In genomic region chr14:80942158-80942738, GRCh38 we compare ENCODE assay signal across 8 cellular contexts. TPM values are rescaled to one million over a fixed set of nuclear protein-coding genes. Genes with fewer than 3 reads are reported as not detected.
DNase-seq lines count a peak whose midpoint lies in the region; ATAC-seq, FAIRE-seq and TF ChIP-seq lines count a peak whose summit lies in the region.

No MANE protein-coding gene starts in this region.

- H3K36me3 ChIP-seq in keratinocyte (ENCODE audit: control insufficient read depth in 2 of 2, extremely low read depth in 1 of 2, insufficient read depth in 2 of 2, low read length in 2 of 2) (no peaks in the 10 kb centered on the region), upper lobe of left lung (no peaks in the 10 kb centered on the region)

- peak overlapping the region; percentile 80 for H3K9ac ChIP-seq in keratinocyte (ENCODE audit: control insufficient read depth, extremely low read depth, insufficient read depth, low read length)

- peak; percentile 11 for ATAC-seq in GM18909 (IDR thresholded peaks at IDR 0.05; ENCODE audit: poor library complexity, unreplicated experiment)
- peak; percentile 18 for ATAC-seq in HG03460 (IDR thresholded peaks at IDR 0.05; ENCODE audit: unreplicated experiment)
- no peak for ATAC-seq in upper lobe of left lung (ENCODE audit: low FRiP score in 2 of 2)

- H3K4me3 ChIP-seq in AG04450 (ENCODE audit: low read depth, low read length), result peak overlapping the region; percentile 51
- H3K4me3 ChIP-seq in keratinocyte (ENCODE audit: control insufficient read depth in 2 of 3, extremely low read depth in 1 of 3, insufficient read depth in 2 of 3, low read depth in 1 of 3, low read length in 3 of 3), result peak overlapping the region; percentile 33 to 90 (median 74)
- H3K4me3 ChIP-seq in upper lobe of left lung, result peak overlapping the region in 3 of 4 donors; percentile 70 to 77 (median 73)

- no peaks in the 10 kb centered on the region for H4K20me1 ChIP-seq in keratinocyte (ENCODE audit: control insufficient read depth, extremely low read depth, insufficient read depth, low read length)

- CTCF ChIA-PET in AG04450 (lab: Charles Lee), result interaction anchor here (1.1 to 3.8 kb wide), 3 partner anchors 13 to 327 kb away, joined by 3 to 22 read pairs (median 16); partner anchors contain the start of gene TSHR

- peak overlapping the region; percentile 90 for H3K4me3 Mint-ChIP-seq in activated naive CD8-positive, alpha-beta T cell treated with anti-CD3 and anti-CD28 coated beads for 36 hours

- no peaks in the 10 kb centered on the region for H3K9me3 ChIP-seq in AG04450 (ENCODE audit: control insufficient read depth, insufficient read depth, low read length)
- H3K9me3 ChIP-seq in keratinocyte (ENCODE audit: control insufficient read depth, low read depth, low read length), result no peaks in the 10 kb centered on the region
- H3K9me3 ChIP-seq in upper lobe of left lung, result no peaks in the 10 kb centered on the region

- peaks cover 33% of the 10 kb centered on the region for H3K4me1 Mint-ChIP-seq in activated naive CD8-positive, alpha-beta T cell treated with anti-CD3 and anti-CD28 coated beads for 36 hours

- no peaks in the 10 kb centered on the region for H3K9me1 ChIP-seq in keratinocyte (ENCODE audit: control insufficient read depth, extremely low read depth, insufficient read depth, low read length)

- peaks cover 9% of the 10 kb centered on the region for H3K9me3 Mint-ChIP-seq in activated naive CD8-positive, alpha-beta T cell treated with anti-CD3 and anti-CD28 coated beads for 36 hours

- H3K79me2 ChIP-seq in keratinocyte (ENCODE audit: control insufficient read depth, insufficient read depth, low read length), result peaks cover 11% of the 10 kb centered on the region

- dilution Hi-C loops in keratinocyte (cut with MboI; ENCODE audit: extremely low pct_ligation_motif_present, low sequenced_read_pairs), result no loop called here

- TF ChIP-seq EP300 in upper lobe of left lung (IDR thresholded peaks at IDR 0.05), result no peak

- H3K4me2 ChIP-seq in keratinocyte (ENCODE audit: control insufficient read depth, extremely low read depth, insufficient read depth, low read depth, low read length), result peak overlapping the region; percentile 81

- DNase-seq in AG04450 (ENCODE audit: low read depth, low spot score), result no peak
- DNase-seq in activated naive CD8-positive, alpha-beta T cell treated with anti-CD3 and anti-CD28 coated beads for 36 hours, result no peak
- no peak for DNase-seq in keratinocyte (ENCODE audit: low read depth, low spot score)
- no peak for DNase-seq in upper lobe of left lung
- DNase-seq in NCI-H2171 (lab: John Stamatoyannopoulos, UW), result no peak
- DNase-seq in NCI-H1048 (lab: John Stamatoyannopoulos, UW), result no peak

- H2AFZ ChIP-seq in keratinocyte (ENCODE audit: control insufficient read depth, low read length), result peak overlapping the region; percentile 88

- no peak for TF ChIP-seq CTCF in AG04450 (IDR thresholded peaks at IDR 0.05; ENCODE audit: low read depth, low read length)
- no peak for TF ChIP-seq CTCF in keratinocyte (optimal IDR thresholded peaks at IDR 0.05 in 1 of 3, IDR thresholded peaks at IDR 0.05 in 1 of 3, conservative IDR thresholded peaks at IDR 0.05 in 1 of 3; ENCODE audit: extremely low read depth in 1 of 3, insufficient read depth in 2 of 3, low read length in 3 of 3)
- no peak for TF ChIP-seq CTCF in upper lobe of left lung (IDR thresholded peaks at IDR 0.05)

- POLR2A ChIA-PET in AG04450 (lab: Yijun Ruan, JAX), result interaction anchor here (1.0 to 1.5 kb wide), 2 partner anchors 11 to 16 kb away, joined by 4 read pairs; no protein-coding TSS in a partner anchor

- no peak for TF ChIP-seq POLR2A in upper lobe of left lung (IDR thresholded peaks at IDR 0.05)

- H3K4me1 ChIP-seq in keratinocyte (ENCODE audit: control insufficient read depth, extremely low read depth, insufficient read depth, low read length), result peaks cover 26% of the 10 kb centered on the region
- H3K4me1 ChIP-seq in upper lobe of left lung, result peaks cover 4 to 16% (median 8%) of the 10 kb centered on the region in 4 donors

- H3K27ac ChIP-seq in AG04450 (ENCODE audit: low read depth, low read length), result no peak overlapping the region
- H3K27ac ChIP-seq in keratinocyte (ENCODE audit: control insufficient read depth, insufficient read depth, low read length), result peak overlapping the region; percentile 59
- peak overlapping the region in 2 of 4 donors; percentile 59 to 72 for H3K27ac ChIP-seq in upper lobe of left lung

- H3K27me3 Mint-ChIP-seq in activated naive CD8-positive, alpha-beta T cell treated with anti-CD3 and anti-CD28 coated beads for 36 hours, result no peaks in the 10 kb centered on the region

- H3K36me3 Mint-ChIP-seq in activated naive CD8-positive, alpha-beta T cell treated with anti-CD3 and anti-CD28 coated beads for 36 hours, result peaks cover 3% of the 10 kb centered on the region

- H3K27me3 ChIP-seq in AG04450 (ENCODE audit: control insufficient read depth, insufficient read depth, low read length), result no peaks in the 10 kb centered on the region
- H3K27me3 ChIP-seq in keratinocyte (ENCODE audit: control insufficient read depth, extremely low read depth, insufficient read depth, low read length), result no peaks in the 10 kb centered on the region
- no peaks in the 10 kb centered on the region for H3K27me3 ChIP-seq in upper lobe of left lung

- WGBS in upper lobe of left lung, 2 donors, result 28 to 38% methylated on average over 5 of the region's 5 CpGs

- FAIRE-seq in keratinocyte (lab: Jason Lieb, UNC), result no peak

- peak overlapping the region; percentile 98 for H3K27ac Mint-ChIP-seq in activated naive CD8-positive, alpha-beta T cell treated with anti-CD3 and anti-CD28 coated beads for 36 hours

RNA-seq across cellular contexts. Expression of gene CEP128, which starts 0.7 kb away (rescaled TPM):
- polyA plus RNA-seq in AG04450 (2011; rRNA removed) (1.0 and 1.8 TPM in 2 replicates), keratinocyte (1.0 to 2.9 TPM (median 2.6 TPM) in 3 replicates)
- polyA minus RNA-seq in AG04450 (2011; rRNA and poly(A)+ RNA removed), result 7.1 and 9.3 TPM in 2 replicates
- total RNA-seq in activated naive CD8-positive, alpha-beta T cell treated with anti-CD3 and anti-CD28 coated beads for 36 hours, result 10 to 100 TPM; 21.5 to 22.6 TPM
- 3.3 TPM for polyA plus RNA-seq in keratinocyte (2011; ENCODE audit: low read depth)
- polyA plus RNA-seq in keratinocyte (2011; cell fraction: cytosol; rRNA removed), result 1.0 and 1.6 TPM in 2 replicates
- 2.7 and 3.0 TPM in 2 replicates for polyA plus RNA-seq in keratinocyte (2011; cell fraction: nucleus; rRNA removed)
- polyA plus RNA-seq in keratinocyte (2012; ENCODE audit: low replicate concordance), result 1.3 and 3.4 TPM in 2 replicates
- polyA minus RNA-seq in keratinocyte, result 3.8 to 14.1 TPM (median 5.2 TPM) in 3 replicates
- 0.96 TPM for polyA minus RNA-seq in keratinocyte (2011; cell fraction: cytosol; rRNA and poly(A)+ RNA removed)
- 4.6 and 14.4 TPM in 2 replicates for polyA minus RNA-seq in keratinocyte (2011; cell fraction: nucleus; rRNA and poly(A)+ RNA removed)
- total RNA-seq in upper lobe of left lung, result 10 to 100 TPM in 2 of 6 donors, 1 to 10 TPM in 4; 5.7 to 31.7 (median 7.5) TPM

RNA-seq across cellular contexts. Expression of gene TSHR, which starts 13.2 kb away (rescaled TPM):
- polyA plus RNA-seq in AG04450 (2011; rRNA removed), result not detected in 2 replicates
- polyA minus RNA-seq in AG04450 (2011; rRNA and poly(A)+ RNA removed), result not detected in 2 replicates
- total RNA-seq in activated naive CD8-positive, alpha-beta T cell treated with anti-CD3 and anti-CD28 coated beads for 36 hours, result not detected
- 0.03 TPM in 1 of 3 replicates, not detected in the others for polyA plus RNA-seq in keratinocyte
- not detected for polyA plus RNA-seq in keratinocyte (2011; ENCODE audit: low read depth)
- not detected in 2 replicates for polyA plus RNA-seq in keratinocyte (2011; cell fraction: cytosol; rRNA removed)
- polyA plus RNA-seq in keratinocyte (2011; cell fraction: nucleus; rRNA removed), result not detected in 2 replicates
- 0.13 TPM in 1 of 2 replicates, not detected in the other for polyA plus RNA-seq in keratinocyte (2012; ENCODE audit: low replicate concordance)
- polyA minus RNA-seq in keratinocyte, result not detected in 3 replicates
- polyA minus RNA-seq in keratinocyte (2011; cell fraction: cytosol; rRNA and poly(A)+ RNA removed), result not detected
- polyA minus RNA-seq in keratinocyte (2011; cell fraction: nucleus; rRNA and poly(A)+ RNA removed), result not detected in 2 replicates
- total RNA-seq in upper lobe of left lung, result 1 to 10 TPM in 1 of 6 donors, not detected in 5; 1.4 TPM

Comparison
In these comparisons a context has a peak if more than half of its experiments do, and no peak if none do; other contexts are left out.
1. ATAC-seq: peak in GM18909 (single experiment) and HG03460 (single experiment); none in upper lobe of left lung (0 of 2).
2. Peak in every context shown above with its lines, with median percentiles within 50 percentile points of each other: H3K4me3 ChIP-seq.